Comparison of ENCODE assay signal across 9 cellular contexts in genomic region chr3:133038089-133038730, GRCh38. TPM values are rescaled to one million over a fixed set of nuclear protein-coding genes. Genes with fewer than 3 reads are reported as not detected.
DNase-seq lines count a peak whose midpoint lies in the region; ATAC-seq and TF ChIP-seq lines count a peak whose summit lies in the region.
"Had no signal": no experiment of that assay in that cellular context is flagged by ENCODE, and none has a peak within 500 bp of the region (broad histone marks: within the 10 kb centered on the region; RNA-seq: fewer than 3 reads in every experiment).

TSS of gene TMEM108 (plus strand) at chr3:133038391.

- DNase-seq in BJ (ENCODE audit: low read depth) (no peak), NCI-H82 treated with DMSO at 0.1 percent for 48 hours (lab: John Stamatoyannopoulos, UW; ENCODE audit: unreplicated experiment) (peak; percentile 9), brain microvascular endothelial cell (peak; percentile 76), retina (peak; percentile 89)
- DNase-seq in effector CD8-positive, alpha-beta T cell (lab: John Stamatoyannopoulos, UW) = no peak

- H3K27me3 ChIP-seq in BJ (ENCODE audit: control insufficient read depth, insufficient read depth, low read length) = peaks cover 23% of the 10 kb centered on the region
- no peaks in the 10 kb centered on the region for H3K27me3 ChIP-seq in brain microvascular endothelial cell (replicated peaks)
- peaks cover 30% of the 10 kb centered on the region for H3K27me3 ChIP-seq in iPS-18a (ENCODE audit: control insufficient read depth, insufficient read depth, low read length)

- no peaks in the 10 kb centered on the region for H3K36me3 ChIP-seq in BJ (ENCODE audit: control insufficient read depth, insufficient read depth, low read length)
- H3K36me3 ChIP-seq in brain microvascular endothelial cell (replicated peaks) = no peaks in the 10 kb centered on the region
- H3K36me3 ChIP-seq in iPS-18a (ENCODE audit: control insufficient read depth, low read depth, low read length) = no peaks in the 10 kb centered on the region
- H3K36me3 ChIP-seq: neutrophil had no signal

- in situ Hi-C loops in brain microvascular endothelial cell (cut with HindIII; ENCODE audit: low pct_ligation_motif_present, low sequenced_read_pairs) = loop anchor here (25.0 kb wide), 1 partner anchor 349 kb away; no protein-coding TSS in a partner anchor

- H3K9ac ChIP-seq in iPS-18a (ENCODE audit: low read length) = peak within 1 kb of the TSS; percentile 45

- H3K27ac ChIP-seq in brain microvascular endothelial cell = no peak within 1 kb of the TSS
- no peak within 1 kb of the TSS for H3K27ac ChIP-seq in iPS-18a (ENCODE audit: low read length)
- H3K27ac ChIP-seq: neutrophil had no signal

- peak; percentile 49 for ATAC-seq in HG02885 (IDR thresholded peaks at IDR 0.05; ENCODE audit: poor library complexity, unreplicated experiment)
- no peak for ATAC-seq in GM21786 (IDR thresholded peaks at IDR 0.05; ENCODE audit: unreplicated experiment)

- H3K4me3 ChIP-seq in BJ (ENCODE audit: low read depth, low read length) (peak within 1 kb of the TSS; percentile 49), brain microvascular endothelial cell (ENCODE audit: low read depth, low read length) (peak within 1 kb of the TSS; percentile 76), iPS-18a (ENCODE audit: low read length) (peak within 1 kb of the TSS; percentile 77)

- H3K9me3 ChIP-seq in iPS-18a (ENCODE audit: control insufficient read depth, low read depth, low read length) = no peaks in the 10 kb centered on the region
- H3K9me3 ChIP-seq: neutrophil had no signal

- peaks cover 23% of the 10 kb centered on the region for H3K4me1 ChIP-seq in iPS-18a (ENCODE audit: control insufficient read depth, low read depth, low read length)

- TF ChIP-seq CTCF in BJ (IDR thresholded peaks at IDR 0.05; ENCODE audit: insufficient read depth, low read depth, low read length) (no peak), brain microvascular endothelial cell (IDR thresholded peaks at IDR 0.05; ENCODE audit: low read depth, low read length, missing control alignments) (no peak)

- POLR2A ChIA-PET in BJ (lab: Charles Lee) = no interaction called here

- CTCF ChIA-PET in BJ (lab: Yijun Ruan, JAX) = interaction anchor here (0.7 to 3.0 kb wide), 4 partner anchors 9 to 375 kb away, joined by 3 to 11 read pairs (median 8); no protein-coding TSS in a partner anchor

RNA-seq across cellular contexts. Expression of gene TMEM108, which starts in this region (rescaled TPM):
- 0.06 TPM in 1 of 2 replicates, not detected in the other for polyA plus RNA-seq in BJ (2011; rRNA removed)
- not detected in 2 replicates for polyA minus RNA-seq in BJ (2011; rRNA and poly(A)+ RNA removed)

Comparison
In these comparisons a context has a peak if more than half of its experiments do, and no peak if none do; other contexts are left out.
1. DNase-seq: peak in NCI-H82 treated with DMSO at 0.1 percent for 48 hours (single experiment), brain microvascular endothelial cell (single experiment) and retina (single experiment); none in BJ (single experiment) and effector CD8-positive, alpha-beta T cell (single experiment).
2. Peak in every context shown above with its lines, with median percentiles within 50 percentile points of each other: H3K4me3 ChIP-seq.